Comparison of ENCODE assay signal across 9 cellular contexts in the genomic region with DNA sequence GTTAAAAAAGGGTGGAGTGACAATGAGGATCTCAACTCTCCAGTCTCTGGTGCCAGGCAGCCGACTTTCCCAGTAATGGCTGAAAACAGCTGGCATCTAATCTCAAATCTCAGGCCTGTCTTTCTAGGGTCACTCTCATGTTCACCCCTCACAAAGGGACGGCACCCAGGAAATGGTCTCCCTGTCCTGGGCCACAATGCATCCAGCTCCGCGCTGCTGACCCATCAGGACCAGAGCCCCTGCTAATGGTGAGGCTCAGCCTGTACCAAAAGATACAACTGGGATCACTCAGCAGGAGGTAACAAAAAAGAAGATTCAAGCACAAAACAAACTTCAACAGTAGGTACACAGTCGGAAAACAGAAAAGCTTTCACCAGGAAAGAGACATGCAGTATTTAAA.
"Had no signal": no experiment of that assay in that cellular context is flagged by ENCODE, and none has a peak within 500 bp of the region (broad histone marks: within the 10 kb centered on the region; RNA-seq: fewer than 3 reads in every experiment).

No MANE protein-coding gene starts in this region.

- H3K27ac Mint-ChIP-seq: HFFc6, IgD-negative memory B cell had no signal

- H3K9me3 Mint-ChIP-seq: HFFc6, IgD-negative memory B cell had no signal

- H3K9ac ChIP-seq: GM23248 had no signal

- H3K4me1 ChIP-seq: HAP-1 had no signal

- H2AFZ ChIP-seq: GM23248 had no signal

- H3K4me3 Mint-ChIP-seq: HFFc6, IgD-negative memory B cell had no signal

- H3K27ac ChIP-seq: GM23248, HL-60 had no signal

- ATAC-seq: HCT116, HepG2 had no signal

- DNase-seq: GM23248, GOT3, H7, HFFc6 had no signal

- H3K36me3 ChIP-seq: HAP-1 had no signal

- H3K9me3 ChIP-seq: HAP-1 had no signal

- H3K4me1 Mint-ChIP-seq: IgD-negative memory B cell had no signal

- H3K4me3 ChIP-seq: GM23248, HAP-1 had no signal
